In the genomic region with DNA sequence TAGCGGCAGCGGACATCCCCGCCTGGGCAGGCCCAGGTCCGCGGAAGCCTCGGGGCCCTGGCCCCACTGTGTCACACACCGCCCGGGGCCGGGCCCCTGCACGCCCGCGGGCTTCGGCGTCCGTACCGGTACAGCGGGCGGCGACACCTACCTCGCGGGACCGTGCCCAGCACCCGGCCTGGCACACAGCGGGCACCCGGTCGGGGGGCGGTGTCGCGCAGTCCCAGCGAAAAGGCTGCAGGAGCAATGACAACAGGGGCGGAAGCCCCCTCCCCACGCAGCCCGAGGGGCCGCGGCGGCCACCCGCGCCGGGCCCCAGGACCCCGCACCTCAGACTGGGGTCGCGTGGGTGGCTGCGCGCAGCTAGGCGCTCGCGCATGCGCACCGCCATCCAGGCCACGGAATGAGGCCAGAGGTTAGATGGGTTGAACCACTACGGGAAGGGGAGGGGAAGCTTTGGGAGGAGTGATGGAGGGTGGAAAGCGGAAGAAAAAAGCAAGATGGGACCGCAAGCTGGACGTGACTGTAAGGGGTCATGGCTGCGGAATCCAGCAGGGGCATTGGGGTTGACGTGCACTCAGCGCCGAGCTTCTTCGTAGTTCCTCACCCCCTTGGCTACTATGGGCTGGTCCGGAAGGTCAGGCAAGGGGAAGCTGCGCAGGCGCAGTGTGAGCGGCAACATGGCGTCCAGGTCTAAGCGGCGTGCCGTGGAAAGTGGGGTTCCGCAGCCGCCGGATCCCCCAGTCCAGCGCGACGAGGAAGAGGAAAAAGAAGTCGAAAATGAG, we compare ENCODE assay signal across 1 cellular context.
TF ChIP-seq lines count a peak whose summit lies in the region.

BCCIP (plus strand) TSS at position 669 of the 785 bp plus-strand sequence; CDS start at position 681, 12 bp downstream.
UROS (minus strand) TSS at position 381 of the 785 bp plus-strand sequence. CDS start 6,759 bp downstream, outside the sequence.

TF ChIP-seq in GM12878, 131 proteins besides CTCF, POLR2A, EP300 and RAD21 (continued from another document and continues in another):
- TF ChIP-seq, protein P1, sequence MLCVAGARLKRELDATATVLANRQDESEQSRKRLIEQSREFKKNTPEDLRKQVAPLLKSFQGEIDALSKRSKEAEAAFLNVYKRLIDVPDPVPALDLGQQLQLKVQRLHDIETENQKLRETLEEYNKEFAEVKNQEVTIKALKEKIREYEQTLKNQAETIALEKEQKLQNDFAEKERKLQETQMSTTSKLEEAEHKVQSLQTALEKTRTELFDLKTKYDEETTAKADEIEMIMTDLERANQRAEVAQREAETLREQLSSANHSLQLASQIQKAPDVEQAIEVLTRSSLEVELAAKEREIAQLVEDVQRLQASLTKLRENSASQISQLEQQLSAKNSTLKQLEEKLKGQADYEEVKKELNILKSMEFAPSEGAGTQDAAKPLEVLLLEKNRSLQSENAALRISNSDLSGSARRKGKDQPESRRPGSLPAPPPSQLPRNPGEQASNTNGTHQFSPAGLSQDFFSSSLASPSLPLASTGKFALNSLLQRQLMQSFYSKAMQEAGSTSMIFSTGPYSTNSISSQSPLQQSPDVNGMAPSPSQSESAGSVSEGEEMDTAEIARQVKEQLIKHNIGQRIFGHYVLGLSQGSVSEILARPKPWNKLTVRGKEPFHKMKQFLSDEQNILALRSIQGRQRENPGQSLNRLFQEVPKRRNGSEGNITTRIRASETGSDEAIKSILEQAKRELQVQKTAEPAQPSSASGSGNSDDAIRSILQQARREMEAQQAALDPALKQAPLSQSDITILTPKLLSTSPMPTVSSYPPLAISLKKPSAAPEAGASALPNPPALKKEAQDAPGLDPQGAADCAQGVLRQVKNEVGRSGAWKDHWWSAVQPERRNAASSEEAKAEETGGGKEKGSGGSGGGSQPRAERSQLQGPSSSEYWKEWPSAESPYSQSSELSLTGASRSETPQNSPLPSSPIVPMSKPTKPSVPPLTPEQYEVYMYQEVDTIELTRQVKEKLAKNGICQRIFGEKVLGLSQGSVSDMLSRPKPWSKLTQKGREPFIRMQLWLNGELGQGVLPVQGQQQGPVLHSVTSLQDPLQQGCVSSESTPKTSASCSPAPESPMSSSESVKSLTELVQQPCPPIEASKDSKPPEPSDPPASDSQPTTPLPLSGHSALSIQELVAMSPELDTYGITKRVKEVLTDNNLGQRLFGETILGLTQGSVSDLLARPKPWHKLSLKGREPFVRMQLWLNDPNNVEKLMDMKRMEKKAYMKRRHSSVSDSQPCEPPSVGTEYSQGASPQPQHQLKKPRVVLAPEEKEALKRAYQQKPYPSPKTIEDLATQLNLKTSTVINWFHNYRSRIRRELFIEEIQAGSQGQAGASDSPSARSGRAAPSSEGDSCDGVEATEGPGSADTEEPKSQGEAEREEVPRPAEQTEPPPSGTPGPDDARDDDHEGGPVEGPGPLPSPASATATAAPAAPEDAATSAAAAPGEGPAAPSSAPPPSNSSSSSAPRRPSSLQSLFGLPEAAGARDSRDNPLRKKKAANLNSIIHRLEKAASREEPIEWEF (IDR thresholded peaks at IDR 0.05; ENCODE audit: insufficient replicate concordance, low read depth, low read length), result no peak
- TF ChIP-seq, protein P2, sequence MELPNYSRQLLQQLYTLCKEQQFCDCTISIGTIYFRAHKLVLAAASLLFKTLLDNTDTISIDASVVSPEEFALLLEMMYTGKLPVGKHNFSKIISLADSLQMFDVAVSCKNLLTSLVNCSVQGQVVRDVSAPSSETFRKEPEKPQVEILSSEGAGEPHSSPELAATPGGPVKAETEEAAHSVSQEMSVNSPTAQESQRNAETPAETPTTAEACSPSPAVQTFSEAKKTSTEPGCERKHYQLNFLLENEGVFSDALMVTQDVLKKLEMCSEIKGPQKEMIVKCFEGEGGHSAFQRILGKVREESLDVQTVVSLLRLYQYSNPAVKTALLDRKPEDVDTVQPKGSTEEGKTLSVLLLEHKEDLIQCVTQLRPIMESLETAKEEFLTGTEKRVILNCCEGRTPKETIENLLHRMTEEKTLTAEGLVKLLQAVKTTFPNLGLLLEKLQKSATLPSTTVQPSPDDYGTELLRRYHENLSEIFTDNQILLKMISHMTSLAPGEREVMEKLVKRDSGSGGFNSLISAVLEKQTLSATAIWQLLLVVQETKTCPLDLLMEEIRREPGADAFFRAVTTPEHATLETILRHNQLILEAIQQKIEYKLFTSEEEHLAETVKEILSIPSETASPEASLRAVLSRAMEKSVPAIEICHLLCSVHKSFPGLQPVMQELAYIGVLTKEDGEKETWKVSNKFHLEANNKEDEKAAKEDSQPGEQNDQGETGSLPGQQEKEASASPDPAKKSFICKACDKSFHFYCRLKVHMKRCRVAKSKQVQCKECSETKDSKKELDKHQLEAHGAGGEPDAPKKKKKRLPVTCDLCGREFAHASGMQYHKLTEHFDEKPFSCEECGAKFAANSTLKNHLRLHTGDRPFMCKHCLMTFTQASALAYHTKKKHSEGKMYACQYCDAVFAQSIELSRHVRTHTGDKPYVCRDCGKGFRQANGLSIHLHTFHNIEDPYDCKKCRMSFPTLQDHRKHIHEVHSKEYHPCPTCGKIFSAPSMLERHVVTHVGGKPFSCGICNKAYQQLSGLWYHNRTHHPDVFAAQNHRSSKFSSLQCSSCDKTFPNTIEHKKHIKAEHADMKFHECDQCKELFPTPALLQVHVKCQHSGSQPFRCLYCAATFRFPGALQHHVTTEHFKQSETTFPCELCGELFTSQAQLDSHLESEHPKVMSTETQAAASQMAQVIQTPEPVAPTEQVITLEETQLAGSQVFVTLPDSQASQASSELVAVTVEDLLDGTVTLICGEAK (IDR thresholded peaks at IDR 0.05; ENCODE audit: borderline replicate concordance), result peak; percentile 58; the same call in 1 of the 2 replicates
- peak; percentile 93 for TF ChIP-seq MTA2 (IDR thresholded peaks at IDR 0.05; ENCODE audit: low read depth)
- peak; percentile 97; the same call in 1 of the 2 replicates for TF ChIP-seq STAT1 (conservative IDR thresholded peaks at IDR 0.05)
- TF ChIP-seq ZNF274 (IDR thresholded peaks at IDR 0.05; ENCODE audit: insufficient read depth, insufficient read length), result no peak
- peak; percentile 90 for TF ChIP-seq MXI1 (IDR thresholded peaks at IDR 0.05; ENCODE audit: low read depth, low read length)
- TF ChIP-seq SUZ12 (IDR thresholded peaks at IDR 0.05; ENCODE audit: unreplicated experiment), result no peak
- peak; percentile 34 for TF ChIP-seq MAX (IDR thresholded peaks at IDR 0.05; ENCODE audit: low read depth, low read length)
- TF ChIP-seq E4F1 (IDR thresholded peaks at IDR 0.05; ENCODE audit: borderline replicate concordance, partially characterized antibody), result peak; percentile 94
- TF ChIP-seq ATF7 (IDR thresholded peaks at IDR 0.05; ENCODE audit: low read depth), result peak; percentile 100
- peak; percentile 78 for TF ChIP-seq RELA (IDR thresholded peaks at IDR 0.05; ENCODE audit: borderline replicate concordance, partially characterized antibody)
- TF ChIP-seq, protein P3, sequence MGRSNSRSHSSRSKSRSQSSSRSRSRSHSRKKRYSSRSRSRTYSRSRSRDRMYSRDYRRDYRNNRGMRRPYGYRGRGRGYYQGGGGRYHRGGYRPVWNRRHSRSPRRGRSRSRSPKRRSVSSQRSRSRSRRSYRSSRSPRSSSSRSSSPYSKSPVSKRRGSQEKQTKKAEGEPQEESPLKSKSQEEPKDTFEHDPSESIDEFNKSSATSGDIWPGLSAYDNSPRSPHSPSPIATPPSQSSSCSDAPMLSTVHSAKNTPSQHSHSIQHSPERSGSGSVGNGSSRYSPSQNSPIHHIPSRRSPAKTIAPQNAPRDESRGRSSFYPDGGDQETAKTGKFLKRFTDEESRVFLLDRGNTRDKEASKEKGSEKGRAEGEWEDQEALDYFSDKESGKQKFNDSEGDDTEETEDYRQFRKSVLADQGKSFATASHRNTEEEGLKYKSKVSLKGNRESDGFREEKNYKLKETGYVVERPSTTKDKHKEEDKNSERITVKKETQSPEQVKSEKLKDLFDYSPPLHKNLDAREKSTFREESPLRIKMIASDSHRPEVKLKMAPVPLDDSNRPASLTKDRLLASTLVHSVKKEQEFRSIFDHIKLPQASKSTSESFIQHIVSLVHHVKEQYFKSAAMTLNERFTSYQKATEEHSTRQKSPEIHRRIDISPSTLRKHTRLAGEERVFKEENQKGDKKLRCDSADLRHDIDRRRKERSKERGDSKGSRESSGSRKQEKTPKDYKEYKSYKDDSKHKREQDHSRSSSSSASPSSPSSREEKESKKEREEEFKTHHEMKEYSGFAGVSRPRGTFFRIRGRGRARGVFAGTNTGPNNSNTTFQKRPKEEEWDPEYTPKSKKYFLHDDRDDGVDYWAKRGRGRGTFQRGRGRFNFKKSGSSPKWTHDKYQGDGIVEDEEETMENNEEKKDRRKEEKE (IDR thresholded peaks at IDR 0.05), result peak; percentile 99
- TF ChIP-seq SMARCA5 (IDR thresholded peaks at IDR 0.05), result peak; percentile 71; the same call in 1 of the 2 replicates
- peak; percentile 97 for TF ChIP-seq YY1 (IDR thresholded peaks at IDR 0.05; ENCODE audit: low read depth, low read length)
- TF ChIP-seq, protein P4, sequence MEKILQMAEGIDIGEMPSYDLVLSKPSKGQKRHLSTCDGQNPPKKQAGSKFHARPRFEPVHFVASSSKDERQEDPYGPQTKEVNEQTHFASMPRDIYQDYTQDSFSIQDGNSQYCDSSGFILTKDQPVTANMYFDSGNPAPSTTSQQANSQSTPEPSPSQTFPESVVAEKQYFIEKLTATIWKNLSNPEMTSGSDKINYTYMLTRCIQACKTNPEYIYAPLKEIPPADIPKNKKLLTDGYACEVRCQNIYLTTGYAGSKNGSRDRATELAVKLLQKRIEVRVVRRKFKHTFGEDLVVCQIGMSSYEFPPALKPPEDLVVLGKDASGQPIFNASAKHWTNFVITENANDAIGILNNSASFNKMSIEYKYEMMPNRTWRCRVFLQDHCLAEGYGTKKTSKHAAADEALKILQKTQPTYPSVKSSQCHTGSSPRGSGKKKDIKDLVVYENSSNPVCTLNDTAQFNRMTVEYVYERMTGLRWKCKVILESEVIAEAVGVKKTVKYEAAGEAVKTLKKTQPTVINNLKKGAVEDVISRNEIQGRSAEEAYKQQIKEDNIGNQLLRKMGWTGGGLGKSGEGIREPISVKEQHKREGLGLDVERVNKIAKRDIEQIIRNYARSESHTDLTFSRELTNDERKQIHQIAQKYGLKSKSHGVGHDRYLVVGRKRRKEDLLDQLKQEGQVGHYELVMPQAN (conservative IDR thresholded peaks at IDR 0.05), result peak; percentile 94
- peak; percentile 72 for TF ChIP-seq SP1 (IDR thresholded peaks at IDR 0.05; ENCODE audit: low read depth, low read length)
- peak; percentile 100 for TF ChIP-seq FOXK2 (IDR thresholded peaks at IDR 0.05)
- no peak for TF ChIP-seq EZH2 (IDR thresholded peaks at IDR 0.05; ENCODE audit: borderline replicate concordance, control insufficient read depth, low read depth, low read length)
- TF ChIP-seq HDAC2 (IDR thresholded peaks at IDR 0.05), result no peak
- no peak for TF ChIP-seq MTA3 (IDR thresholded peaks at IDR 0.05; ENCODE audit: borderline replicate concordance, low read length)
- peak; percentile 42 for TF ChIP-seq SIX5 (IDR thresholded peaks at IDR 0.05; ENCODE audit: low read depth, low read length, severe bottlenecking)
- TF ChIP-seq, protein P5, sequence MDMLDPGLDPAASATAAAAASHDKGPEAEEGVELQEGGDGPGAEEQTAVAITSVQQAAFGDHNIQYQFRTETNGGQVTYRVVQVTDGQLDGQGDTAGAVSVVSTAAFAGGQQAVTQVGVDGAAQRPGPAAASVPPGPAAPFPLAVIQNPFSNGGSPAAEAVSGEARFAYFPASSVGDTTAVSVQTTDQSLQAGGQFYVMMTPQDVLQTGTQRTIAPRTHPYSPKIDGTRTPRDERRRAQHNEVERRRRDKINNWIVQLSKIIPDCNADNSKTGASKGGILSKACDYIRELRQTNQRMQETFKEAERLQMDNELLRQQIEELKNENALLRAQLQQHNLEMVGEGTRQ (IDR thresholded peaks at IDR 0.05; ENCODE audit: borderline replicate concordance, low read depth, low read length), result no peak
- TF ChIP-seq JUNB (IDR thresholded peaks at IDR 0.05), result no peak
- TF ChIP-seq CHD1 (IDR thresholded peaks at IDR 0.05; ENCODE audit: low read depth, low read length), result peak; percentile 99
- TF ChIP-seq, protein P6, sequence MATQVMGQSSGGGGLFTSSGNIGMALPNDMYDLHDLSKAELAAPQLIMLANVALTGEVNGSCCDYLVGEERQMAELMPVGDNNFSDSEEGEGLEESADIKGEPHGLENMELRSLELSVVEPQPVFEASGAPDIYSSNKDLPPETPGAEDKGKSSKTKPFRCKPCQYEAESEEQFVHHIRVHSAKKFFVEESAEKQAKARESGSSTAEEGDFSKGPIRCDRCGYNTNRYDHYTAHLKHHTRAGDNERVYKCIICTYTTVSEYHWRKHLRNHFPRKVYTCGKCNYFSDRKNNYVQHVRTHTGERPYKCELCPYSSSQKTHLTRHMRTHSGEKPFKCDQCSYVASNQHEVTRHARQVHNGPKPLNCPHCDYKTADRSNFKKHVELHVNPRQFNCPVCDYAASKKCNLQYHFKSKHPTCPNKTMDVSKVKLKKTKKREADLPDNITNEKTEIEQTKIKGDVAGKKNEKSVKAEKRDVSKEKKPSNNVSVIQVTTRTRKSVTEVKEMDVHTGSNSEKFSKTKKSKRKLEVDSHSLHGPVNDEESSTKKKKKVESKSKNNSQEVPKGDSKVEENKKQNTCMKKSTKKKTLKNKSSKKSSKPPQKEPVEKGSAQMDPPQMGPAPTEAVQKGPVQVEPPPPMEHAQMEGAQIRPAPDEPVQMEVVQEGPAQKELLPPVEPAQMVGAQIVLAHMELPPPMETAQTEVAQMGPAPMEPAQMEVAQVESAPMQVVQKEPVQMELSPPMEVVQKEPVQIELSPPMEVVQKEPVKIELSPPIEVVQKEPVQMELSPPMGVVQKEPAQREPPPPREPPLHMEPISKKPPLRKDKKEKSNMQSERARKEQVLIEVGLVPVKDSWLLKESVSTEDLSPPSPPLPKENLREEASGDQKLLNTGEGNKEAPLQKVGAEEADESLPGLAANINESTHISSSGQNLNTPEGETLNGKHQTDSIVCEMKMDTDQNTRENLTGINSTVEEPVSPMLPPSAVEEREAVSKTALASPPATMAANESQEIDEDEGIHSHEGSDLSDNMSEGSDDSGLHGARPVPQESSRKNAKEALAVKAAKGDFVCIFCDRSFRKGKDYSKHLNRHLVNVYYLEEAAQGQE (IDR thresholded peaks at IDR 0.05; ENCODE audit: low read depth, low read length), result 0 out of 2 replicates have a peak, but pooled peaks have one; percentile 11
- TF ChIP-seq SMAD5 (IDR thresholded peaks at IDR 0.05; ENCODE audit: low read depth), result no peak; the same call in 1 of the 2 replicates
- TF ChIP-seq EGR1 (IDR thresholded peaks at IDR 0.05; ENCODE audit: borderline replicate concordance in 1 of 2, low read depth in 2 of 2, low read length in 2 of 2), result peak; percentile 34 to 90
- TF ChIP-seq BHLHE40 (IDR thresholded peaks at IDR 0.05; ENCODE audit: borderline replicate concordance in 1 of 2, low read depth in 2 of 2, low read length in 1 of 2), result peak; percentile 98 to 99
